In the genomic region with DNA sequence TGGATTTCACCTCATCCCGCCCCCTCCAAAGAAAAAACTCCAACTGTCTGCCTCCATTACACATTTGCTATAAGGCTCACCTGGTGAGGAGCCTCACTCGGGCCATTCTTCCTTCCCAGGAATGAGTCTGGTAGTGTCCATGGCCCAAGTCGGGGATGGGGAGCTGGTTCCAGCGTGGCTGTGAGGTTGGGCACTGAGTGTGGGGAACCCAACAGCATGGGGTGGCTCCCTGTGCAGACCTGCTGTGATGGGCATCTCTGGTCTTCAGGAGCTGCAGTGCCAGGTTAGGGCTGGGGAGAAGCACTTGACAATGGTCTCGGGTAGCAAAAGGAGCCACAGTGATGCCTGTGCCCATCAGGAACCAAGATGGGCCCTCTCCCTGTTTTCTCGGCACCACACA, we compare ENCODE assay signal across 24 cellular contexts. TPM values are rescaled to one million over a fixed set of nuclear protein-coding genes. Genes with fewer than 3 reads are reported as not detected.
"Had no signal": no experiment of that assay in that cellular context is flagged by ENCODE, and none has a peak within 500 bp of the region (broad histone marks: within the 10 kb centered on the region; RNA-seq: fewer than 3 reads in every experiment).

No MANE protein-coding gene starts in this region.

- DNase-seq: islet precursor cell; left ventricle myocardium inferior; midbrain; mucosa of descending colon; naive thymus-derived CD4-positive, alpha-beta T cell; occipital lobe; psoas muscle; right lobe of liver; stimulated activated CD4-positive, alpha-beta T cell treated with anti-CD3 and anti-CD28 coated beads, Interleukin-4, amount 100 ng/mL, for 24 hours; stimulated activated naive CD4-positive, alpha-beta T cell; tibial artery; trophoblast cell had no signal

- H3K27me3 ChIP-seq: hepatocyte, neutrophil, right lobe of liver, suprapubic skin, tibial artery, upper lobe of right lung had no signal

- H3K9ac ChIP-seq: parathyroid adenoma had no signal

- H3K4me1 ChIP-seq: left ventricle myocardium inferior, tibial artery, upper lobe of right lung had no signal

- H3K27ac Mint-ChIP-seq: stimulated activated effector memory CD8-positive, alpha-beta T cell treated with anti-CD3 and anti-CD28 coated beads, Interleukin-12 subunit alpha, Interleukin-12 subunit beta, amount 100 ng/mL, for 72 hours; stimulated activated naive CD8-positive, alpha-beta T cell treated with anti-CD3 and anti-CD28 coated beads, Interleukin-15, Interleukin-2, amounts not matched to agents 100 ng/mL and 50 ng/mL, for 24 hours had no signal

- H3K4me3 Mint-ChIP-seq: naive thymus-derived CD4-positive, alpha-beta T cell; nephron; neural crest cell; stimulated activated effector memory CD8-positive, alpha-beta T cell treated with anti-CD3 and anti-CD28 coated beads, Interleukin-12 subunit alpha, Interleukin-12 subunit beta, amount 100 ng/mL, for 72 hours; stimulated activated naive CD8-positive, alpha-beta T cell treated with anti-CD3 and anti-CD28 coated beads, Interleukin-15, Interleukin-2, amounts not matched to agents 100 ng/mL and 50 ng/mL, for 24 hours had no signal

- H3K36me3 Mint-ChIP-seq: naive thymus-derived CD4-positive, alpha-beta T cell; stimulated activated effector memory CD8-positive, alpha-beta T cell treated with anti-CD3 and anti-CD28 coated beads, Interleukin-12 subunit alpha, Interleukin-12 subunit beta, amount 100 ng/mL, for 72 hours had no signal

- H3K9me3 ChIP-seq: left ventricle myocardium inferior, mucosa of descending colon, neutrophil, psoas muscle, right lobe of liver, suprapubic skin, thoracic aorta, tibial artery, upper lobe of right lung had no signal

- H3K27ac ChIP-seq: hepatocyte, left ventricle myocardium inferior, neutrophil, parathyroid adenoma, psoas muscle, right lobe of liver, skin epidermis, suprapubic skin, thoracic aorta, tibial artery, upper lobe of right lung had no signal

- H3K4me2 ChIP-seq: hepatocyte had no signal

- ATAC-seq: mucosa of descending colon; naive thymus-derived CD4-positive, alpha-beta T cell; psoas muscle; upper lobe of right lung had no signal

- H3K27me3 Mint-ChIP-seq: stimulated activated naive CD8-positive, alpha-beta T cell treated with anti-CD3 and anti-CD28 coated beads, Interleukin-15, Interleukin-2, amounts not matched to agents 100 ng/mL and 50 ng/mL, for 24 hours had no signal

- H3K36me3 ChIP-seq: left ventricle myocardium inferior, neutrophil, right lobe of liver, suprapubic skin, thoracic aorta, tibial artery, upper lobe of right lung had no signal

- H3K9me3 Mint-ChIP-seq: naive thymus-derived CD4-positive, alpha-beta T cell; nephron; neural crest cell; stimulated activated effector memory CD8-positive, alpha-beta T cell treated with anti-CD3 and anti-CD28 coated beads, Interleukin-12 subunit alpha, Interleukin-12 subunit beta, amount 100 ng/mL, for 72 hours; stimulated activated naive CD8-positive, alpha-beta T cell treated with anti-CD3 and anti-CD28 coated beads, Interleukin-15, Interleukin-2, amounts not matched to agents 100 ng/mL and 50 ng/mL, for 24 hours had no signal

- H2AFZ ChIP-seq: hepatocyte, parathyroid adenoma had no signal

- H3K4me3 ChIP-seq: hepatocyte, left ventricle myocardium inferior, lung, mucosa of descending colon, psoas muscle, right lobe of liver, skin epidermis, suprapubic skin, thoracic aorta, tibial artery, upper lobe of right lung had no signal

RNA-seq across cellular contexts. Expression of a gene that starts 39.2 kb away (rescaled TPM):
- polyA plus RNA-seq: naive thymus-derived CD4-positive, alpha-beta T cell had no signal

RNA-seq across cellular contexts. Expression of a gene that starts 40.7 kb away (rescaled TPM):
- total RNA-seq: neural crest cell had no signal
